In the genomic region with DNA sequence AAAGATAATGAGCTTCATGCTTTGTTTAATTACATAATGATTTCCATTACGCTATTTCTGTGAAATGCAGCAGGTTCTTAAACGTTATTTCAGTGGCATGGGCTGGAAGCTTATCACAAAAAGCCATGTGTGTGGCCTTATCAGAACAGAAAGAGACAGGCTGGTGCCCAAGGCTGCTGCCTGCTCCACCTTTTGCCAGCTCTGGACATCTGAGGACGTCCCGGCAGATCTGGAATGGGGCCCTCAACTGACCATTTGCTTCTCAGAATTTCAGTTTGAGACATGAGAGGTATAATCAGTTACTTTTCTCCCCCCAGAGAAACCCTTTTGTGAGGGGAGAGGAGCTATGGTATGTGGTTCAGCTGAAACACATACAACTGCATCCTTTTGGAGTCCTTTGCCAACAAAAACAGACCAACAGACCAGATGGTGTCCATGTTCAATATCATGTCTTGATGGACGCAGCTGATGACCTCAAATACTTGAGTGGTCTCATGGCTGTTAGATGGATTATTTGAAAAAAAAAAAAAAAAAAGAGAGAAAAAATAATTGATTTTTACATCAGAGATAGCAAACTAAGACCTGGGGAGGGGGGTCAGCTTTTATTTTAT, we compare ENCODE assay signal across 22 cellular contexts. TPM values are rescaled to one million over a fixed set of nuclear protein-coding genes. Genes with fewer than 3 reads are reported as not detected.
"Had no signal": no experiment of that assay in that cellular context is flagged by ENCODE, and none has a peak within 500 bp of the region (broad histone marks: within the 10 kb centered on the region; RNA-seq: fewer than 3 reads in every experiment).

No MANE protein-coding gene starts in this region.

- H3K4me1 ChIP-seq: prostate gland, upper lobe of right lung had no signal

- DNase-seq: activated CD4-positive, alpha-beta memory T cell treated with anti-CD3 and anti-CD28 coated beads for 36 hours; activated effector memory CD4-positive, alpha-beta T cell treated with Interleukin-2 at 50 U/mL for 16 hours; activated naive CD4-positive, alpha-beta T cell treated with anti-CD3 and anti-CD28 coated beads, Interleukin-2, amount 50 U/mL, for 16 hours; activated T-cell treated with anti-CD3 and anti-CD28 coated beads, Interleukin-2, amount 50 U/mL, for 4 hours; cortex of kidney; effector CD4-positive, alpha-beta T cell; foreskin melanocyte; immature natural killer cell; occipital lobe; spleen; stimulated activated naive CD8-positive, alpha-beta T cell treated with anti-CD3 and anti-CD28 coated beads, Interleukin-15, amount 100 ng/mL, for 72 hours; T-helper 9 cell; upper lobe of right lung; WERI-Rb-1 had no signal

- H3K4me1 Mint-ChIP-seq: mesothelial cell of epicardium had no signal

- FAIRE-seq: endothelial cell of umbilical vein had no signal

- H3K4me3 Mint-ChIP-seq: activated CD4-positive, alpha-beta memory T cell treated with anti-CD3 and anti-CD28 coated beads for 36 hours; activated T-cell treated with anti-CD3 and anti-CD28 coated beads, Interleukin-2, amount 50 U/mL, for 4 hours; immature natural killer cell; mesothelial cell of epicardium; nephron progenitor cell; stimulated activated naive CD8-positive, alpha-beta T cell treated with anti-CD3 and anti-CD28 coated beads, Interleukin-15, amount 100 ng/mL, for 72 hours had no signal

- H3K27ac Mint-ChIP-seq: activated CD4-positive, alpha-beta memory T cell treated with anti-CD3 and anti-CD28 coated beads for 36 hours; immature natural killer cell; mesothelial cell of epicardium; nephron progenitor cell; stimulated activated naive CD8-positive, alpha-beta T cell treated with anti-CD3 and anti-CD28 coated beads, Interleukin-15, amount 100 ng/mL, for 72 hours had no signal

- H3K27me3 Mint-ChIP-seq: activated CD4-positive, alpha-beta memory T cell treated with anti-CD3 and anti-CD28 coated beads for 36 hours; stimulated activated naive CD8-positive, alpha-beta T cell treated with anti-CD3 and anti-CD28 coated beads, Interleukin-15, amount 100 ng/mL, for 72 hours had no signal

- H3K9me3 ChIP-seq: prostate gland, spleen, upper lobe of right lung had no signal

- H3K4me3 ChIP-seq: cardiac muscle cell, lung, prostate gland, spleen, upper lobe of right lung had no signal

- ATAC-seq: activated T-cell treated with anti-CD3 and anti-CD28 coated beads, Interleukin-2, amount 50 U/mL, for 4 hours; sciatic nerve; stimulated activated naive CD8-positive, alpha-beta T cell treated with anti-CD3 and anti-CD28 coated beads, Interleukin-15, amount 100 ng/mL, for 72 hours; upper lobe of right lung had no signal

- H3K36me3 ChIP-seq: prostate gland had no signal

- H3K27me3 ChIP-seq: cardiac muscle cell, spleen, upper lobe of right lung had no signal

- H3K27ac ChIP-seq: cardiac muscle cell, prostate gland, upper lobe of right lung, WERI-Rb-1 had no signal

- H3K9me3 Mint-ChIP-seq: activated CD4-positive, alpha-beta memory T cell treated with anti-CD3 and anti-CD28 coated beads for 36 hours; activated T-cell treated with anti-CD3 and anti-CD28 coated beads, Interleukin-2, amount 50 U/mL, for 4 hours; immature natural killer cell; mesothelial cell of epicardium; nephron progenitor cell; stimulated activated naive CD8-positive, alpha-beta T cell treated with anti-CD3 and anti-CD28 coated beads, Interleukin-15, amount 100 ng/mL, for 72 hours had no signal

RNA-seq across cellular contexts. Expression of a gene that starts 21.6 kb away (rescaled TPM):
- total RNA-seq: activated CD4-positive, alpha-beta memory T cell treated with anti-CD3 and anti-CD28 coated beads for 36 hours; activated T-cell treated with anti-CD3 and anti-CD28 coated beads, Interleukin-2, amount 50 U/mL, for 4 hours; endothelial cell of umbilical vein; upper lobe of right lung had no signal
- polyA plus RNA-seq: endothelial cell of umbilical vein, fibroblast of lung had no signal
